25 cellular contexts compared by ENCODE assay signal in genomic region chr13:103099894-103100293, GRCh38. TPM values are rescaled to one million over a fixed set of nuclear protein-coding genes. Genes with fewer than 3 reads are reported as not detected.
"Had no signal": no experiment of that assay in that cellular context is flagged by ENCODE, and none has a peak within 500 bp of the region (broad histone marks: within the 10 kb centered on the region; RNA-seq: fewer than 3 reads in every experiment).

No MANE protein-coding gene starts in this region.

- FAIRE-seq: HepG2 had no signal

- H3K4me2 ChIP-seq: KMS-11 had no signal

- ATAC-seq: HepG2 had no signal

- H3K36me3 ChIP-seq: SJSA1 had no signal

- H3K4me1 ChIP-seq: SJSA1 had no signal

- H3K27ac ChIP-seq: KMS-11, SJSA1, SK-N-MC had no signal

- H3K9ac ChIP-seq: KMS-11 had no signal

- H3K4me3 ChIP-seq: SJSA1, SK-N-MC had no signal

- H3K9me3 ChIP-seq: SJSA1 had no signal

- DNase-seq: IMR-90, Kasumi-1, MV-4-11, NCI-H1048, NCI-H1105, NCI-H1417, NCI-H1436 treated with DMSO at 0.1 percent for 48 hours, NCI-H1694, NCI-H1930, NCI-H2081, NCI-H2107, NCI-H226, NCI-H446, NCI-H510A, NCI-H524 treated with DMSO at 0.1 percent for 48 hours, NCI-H69, NCI-H774, Right ventricle myocardium superior, SIG-M5 had no signal

RNA-seq across cellular contexts. Expression of gene SLC10A2, which starts 33.7 kb away (rescaled TPM):
- total RNA-seq: HepG2, HT1080, IMR-90, M059J, Right ventricle myocardium superior, SJSA1 had no signal
- polyA plus RNA-seq: HepG2, IMR-90 had no signal
